Comparison of ENCODE assay signal across 8 cellular contexts in genomic region chr3:184315506-184315867, GRCh38.
DNase-seq lines count a peak whose midpoint lies in the region; ATAC-seq and TF ChIP-seq lines count a peak whose summit lies in the region.

No MANE protein-coding gene starts in this region.

- H3K4me3 ChIP-seq in astrocyte of the spinal cord (ENCODE audit: low read depth, low read length) = peak overlapping the region; percentile 95

- no peak for TF ChIP-seq CTCF in astrocyte of the spinal cord (IDR thresholded peaks at IDR 0.05; ENCODE audit: low read depth, low read length)

- ATAC-seq in GM18867 (IDR thresholded peaks at IDR 0.05; ENCODE audit: unreplicated experiment) (peak; percentile 1), HG03460 (IDR thresholded peaks at IDR 0.05; ENCODE audit: unreplicated experiment) (peak; percentile 9), memory B cell (ENCODE audit: low read depth) (no peak), GM18868 (IDR thresholded peaks at IDR 0.05; ENCODE audit: unreplicated experiment) (no peak), HG03469 (IDR thresholded peaks at IDR 0.05; ENCODE audit: unreplicated experiment) (no peak)

- H3K4me3 Mint-ChIP-seq in memory B cell = peak overlapping the region; percentile 80

- no peaks in the 10 kb centered on the region for H3K9me3 Mint-ChIP-seq in memory B cell

- peak overlapping the region; percentile 78 for H3K27ac Mint-ChIP-seq in memory B cell

- H3K27me3 Mint-ChIP-seq in memory B cell = no peaks in the 10 kb centered on the region

- in situ Hi-C loops in astrocyte of the spinal cord (cut with HindIII; ENCODE audit: low sequenced_read_pairs) = no loop called here

- peaks cover 7% of the 10 kb centered on the region for H3K36me3 Mint-ChIP-seq in memory B cell

- DNase-seq in astrocyte of the spinal cord (ENCODE audit: low read depth, low spot score) (no peak), memory B cell (ENCODE audit: low spot score in 2 of 2) (no peak), NCI-H1436 treated with DMSO at 0.1 percent for 48 hours (lab: John Stamatoyannopoulos, UW) (no peak)
- DNase-seq in activated effector memory CD4-positive, alpha-beta T cell treated with anti-CD3 and anti-CD28 coated beads, Interleukin-2, amount 50 U/mL, for 16 hours = no peak

- H3K4me1 Mint-ChIP-seq in memory B cell = peaks cover 24% of the 10 kb centered on the region

Comparison
In these comparisons a context has a peak if more than half of its experiments do, and no peak if none do; other contexts are left out.
1. ATAC-seq: peak in GM18867 (single experiment) and HG03460 (single experiment); none in memory B cell (single experiment), GM18868 (single experiment) and HG03469 (single experiment).